26 cellular contexts compared by ENCODE assay signal in genomic region chrX:27964432-27964831, GRCh38. TPM values are rescaled to one million over a fixed set of nuclear protein-coding genes. Genes with fewer than 3 reads are reported as not detected.
DNase-seq lines count a peak whose midpoint lies in the region; ATAC-seq and TF ChIP-seq lines count a peak whose summit lies in the region.
"Had no signal": no experiment of that assay in that cellular context is flagged by ENCODE, and none has a peak within 500 bp of the region (broad histone marks: within the 10 kb centered on the region; RNA-seq: fewer than 3 reads in every experiment).

No MANE protein-coding gene starts in this region.

- no peak for TF ChIP-seq EP300 in esophagus muscularis mucosa (IDR thresholded peaks at IDR 0.05)

- no peaks in the 10 kb centered on the region for H3K4me1 ChIP-seq in GM23338 (ENCODE audit: insufficient read depth)
- H3K4me1 ChIP-seq in hepatocyte (ENCODE audit: insufficient read depth): no peaks in the 10 kb centered on the region
- H3K4me1 ChIP-seq in esophagus muscularis mucosa: peaks cover 0 to 8% (median 0%) of the 10 kb centered on the region in 4 donors
- H3K4me1 ChIP-seq: ascending aorta had no signal

- WGBS in hepatocyte (ENCODE audit: low lambda C conversion rate, missing lambda C conversion rate): 63% methylated on average over 1 of the region's 1 CpG
- WGBS in esophagus muscularis mucosa: 50% methylated on average over 1 of the region's 1 CpG

- no peak for TF ChIP-seq POLR2A in esophagus muscularis mucosa (IDR thresholded peaks at IDR 0.05; ENCODE audit: low read depth)

- H3K27me3 ChIP-seq in GM23338 (ENCODE audit: insufficient read depth): no peaks in the 10 kb centered on the region
- no peaks in the 10 kb centered on the region for H3K27me3 ChIP-seq in hepatocyte
- H3K27me3 ChIP-seq in esophagus muscularis mucosa: no peaks in the 10 kb centered on the region
- H3K27me3 ChIP-seq: ascending aorta had no signal

- H3K9me2 ChIP-seq in GM23338 (ENCODE audit: insufficient read depth) (no peaks in the 10 kb centered on the region), hepatocyte (replicated peaks; ENCODE audit: insufficient read depth) (no peaks in the 10 kb centered on the region)

- intact Hi-C loops in esophagus muscularis mucosa (cut with DNase I): no loop called here

- H3K4me2 ChIP-seq in GM23338 (no peak overlapping the region), hepatocyte (no peak overlapping the region)
- H3K4me2 ChIP-seq: PC-9 had no signal

- peaks cover 16% of the 10 kb centered on the region; the same call in 2 of the 3 replicates for H3K36me3 Mint-ChIP-seq in GM23338 (ENCODE audit: low read depth)
- peaks cover 7% of the 10 kb centered on the region for H3K36me3 Mint-ChIP-seq in progenitor cell of endocrine pancreas (ENCODE audit: insufficient read depth)
- H3K36me3 Mint-ChIP-seq: activated naive CD8-positive, alpha-beta T cell treated with anti-CD3 and anti-CD28 coated beads for 36 hours; naive B cell; stimulated activated memory B cell treated with anti-CD40 and anti-IgM and Interleukin-4, amounts not matched to agents 10 μg/mL and 1 μg/mL and 100 μg/mL, for 72 hours; T-cell had no signal

- peak; percentile 4 for DNase-seq in GM23338 (ENCODE audit: low spot score)
- peak; percentile 14 for DNase-seq in astrocyte of the spinal cord (ENCODE audit: low read depth, low spot score)
- DNase-seq in hepatocyte (ENCODE audit: low spot score): no peak
- no peak for DNase-seq in progenitor cell of endocrine pancreas (ENCODE audit: low spot score, unreplicated experiment)
- DNase-seq in nucleus accumbens (lab: John Stamatoyannopoulos, UW): no peak
- no peak for DNase-seq in esophagus muscularis mucosa (ENCODE audit: extremely low spot score)
- no peak for DNase-seq in epidermal melanocyte (ENCODE audit: insufficient read length, low spot score)
- DNase-seq: activated CD4-positive, alpha-beta memory T cell treated with anti-CD3 and anti-CD28 coated beads, Interleukin-2, amount 10 ng/mL, durations not matched to agents 7 days and 5 days; activated naive CD8-positive, alpha-beta T cell treated with anti-CD3 and anti-CD28 coated beads for 36 hours; cerebellar nuclear complex; mesendoderm; MM.1S; naive B cell; NCI-H1417; NCI-H2107; NCI-H510A treated with DMSO at 0.1 percent for 48 hours; PC-9; stimulated activated CD4-positive, alpha-beta T cell treated with anti-CD3 and anti-CD28 coated beads, Interleukin-4, amount 100 ng/mL, for 1 hour; T-cell had no signal

- H2AFZ ChIP-seq in GM23338 (no peak overlapping the region), hepatocyte (no peak overlapping the region)
- H2AFZ ChIP-seq: PC-9 had no signal

- no peak overlapping the region for H3K4me3 ChIP-seq in GM23338
- no peak overlapping the region for H3K4me3 ChIP-seq in astrocyte of the spinal cord (ENCODE audit: low read depth, low read length)
- H3K4me3 ChIP-seq in hepatocyte: no peak overlapping the region
- H3K4me3 ChIP-seq in esophagus muscularis mucosa: no peak overlapping the region
- H3K4me3 ChIP-seq: ascending aorta, PC-9 had no signal

- no peaks in the 10 kb centered on the region for H4K20me1 ChIP-seq in GM23338 (replicated peaks; ENCODE audit: insufficient read depth)
- no peaks in the 10 kb centered on the region for H4K20me1 ChIP-seq in hepatocyte (ENCODE audit: insufficient read depth, poor library complexity, severe bottlenecking)

- no peak for TF ChIP-seq CTCF in GM23338 (conservative IDR thresholded peaks at IDR 0.05; ENCODE audit: low read depth in 2 of 2)
- TF ChIP-seq CTCF in astrocyte of the spinal cord (IDR thresholded peaks at IDR 0.05; ENCODE audit: low read depth, low read length): no peak
- no peak for TF ChIP-seq CTCF in hepatocyte (IDR thresholded peaks at IDR 0.05; ENCODE audit: poor library complexity)
- TF ChIP-seq CTCF in progenitor cell of endocrine pancreas (IDR thresholded peaks at IDR 0.05; ENCODE audit: unreplicated experiment): no peak
- TF ChIP-seq CTCF in esophagus muscularis mucosa (IDR thresholded peaks at IDR 0.05): no peak

- ATAC-seq in GM23338: no peak
- ATAC-seq: activated CD4-positive, CD25-positive, alpha-beta regulatory T cell treated with anti-CD3 and anti-CD28 coated beads, Interleukin-2, amount 50 U/mL, for 24 hours; stimulated activated memory B cell treated with anti-CD40 and anti-IgM and Interleukin-4, amounts not matched to agents 10 μg/mL and 1 μg/mL and 100 μg/mL, for 72 hours; T-cell had no signal

- H3K27ac Mint-ChIP-seq in GM23338 (no peak overlapping the region), progenitor cell of endocrine pancreas (peak overlapping the region; percentile 39)
- H3K27ac Mint-ChIP-seq: activated CD4-positive, alpha-beta memory T cell treated with anti-CD3 and anti-CD28 coated beads, Interleukin-2, amount 10 ng/mL, durations not matched to agents 7 days and 5 days; activated naive CD8-positive, alpha-beta T cell treated with anti-CD3 and anti-CD28 coated beads for 36 hours; naive B cell; stimulated activated memory B cell treated with anti-CD40 and anti-IgM and Interleukin-4, amounts not matched to agents 10 μg/mL and 1 μg/mL and 100 μg/mL, for 72 hours; T-cell had no signal

- H3F3A ChIP-seq in GM23338 (replicated peaks; ENCODE audit: low read depth): no peaks in the 10 kb centered on the region

- H3K36me3 ChIP-seq in GM23338 (ENCODE audit: insufficient read depth) (no peaks in the 10 kb centered on the region; the same call in 1 of the 2 replicates), hepatocyte (replicated peaks; ENCODE audit: insufficient read depth, low read depth) (no peaks in the 10 kb centered on the region), esophagus muscularis mucosa (no peaks in the 10 kb centered on the region)
- H3K36me3 ChIP-seq: ascending aorta had no signal

- H3K27ac ChIP-seq in GM23338 (ENCODE audit: low read depth) (no peak overlapping the region), hepatocyte (peak overlapping the region; percentile 28), esophagus muscularis mucosa (replicated peaks in 1 of 4) (no peak overlapping the region)
- H3K27ac ChIP-seq: ascending aorta, C4-2B, PC-9 had no signal

- H3K9me3 ChIP-seq in hepatocyte (ENCODE audit: low read depth) (no peaks in the 10 kb centered on the region), esophagus muscularis mucosa (peaks cover 0 to 7% (median 0%) of the 10 kb centered on the region in 4 donors)
- H3K9me3 ChIP-seq: ascending aorta had no signal

- H3K27me3 Mint-ChIP-seq in GM23338 (ENCODE audit: insufficient read depth, low read depth, poor library complexity) (no peaks in the 10 kb centered on the region), progenitor cell of endocrine pancreas (no peaks in the 10 kb centered on the region)
- H3K27me3 Mint-ChIP-seq: activated CD4-positive, alpha-beta memory T cell treated with anti-CD3 and anti-CD28 coated beads, Interleukin-2, amount 10 ng/mL, durations not matched to agents 7 days and 5 days; activated naive CD8-positive, alpha-beta T cell treated with anti-CD3 and anti-CD28 coated beads for 36 hours; naive B cell; stimulated activated memory B cell treated with anti-CD40 and anti-IgM and Interleukin-4, amounts not matched to agents 10 μg/mL and 1 μg/mL and 100 μg/mL, for 72 hours; T-cell had no signal

- H3K9me3 Mint-ChIP-seq in GM23338 (peaks cover 40% of the 10 kb centered on the region; the same call in 2 of the 3 replicates), progenitor cell of endocrine pancreas (ENCODE audit: low read depth) (peaks cover 30% of the 10 kb centered on the region)

- no peak overlapping the region for H3K4me3 Mint-ChIP-seq in GM23338
- no peak overlapping the region for H3K4me3 Mint-ChIP-seq in progenitor cell of endocrine pancreas (ENCODE audit: low read depth)
- H3K4me3 Mint-ChIP-seq: activated CD4-positive, alpha-beta memory T cell treated with anti-CD3 and anti-CD28 coated beads, Interleukin-2, amount 10 ng/mL, durations not matched to agents 7 days and 5 days; activated naive CD8-positive, alpha-beta T cell treated with anti-CD3 and anti-CD28 coated beads for 36 hours; naive B cell; stimulated activated memory B cell treated with anti-CD40 and anti-IgM and Interleukin-4, amounts not matched to agents 10 μg/mL and 1 μg/mL and 100 μg/mL, for 72 hours; T-cell had no signal

- in situ Hi-C loops in astrocyte of the spinal cord (cut with HindIII; ENCODE audit: low sequenced_read_pairs): no loop called here

- H3K79me2 ChIP-seq in GM23338 (replicated peaks; ENCODE audit: insufficient read depth) (no peaks in the 10 kb centered on the region), hepatocyte (no peaks in the 10 kb centered on the region)

- H3K4me1 Mint-ChIP-seq in GM23338 (no peaks in the 10 kb centered on the region), progenitor cell of endocrine pancreas (ENCODE audit: low read depth) (peaks cover 10% of the 10 kb centered on the region)
- H3K4me1 Mint-ChIP-seq: activated CD4-positive, alpha-beta memory T cell treated with anti-CD3 and anti-CD28 coated beads, Interleukin-2, amount 10 ng/mL, durations not matched to agents 7 days and 5 days; activated naive CD8-positive, alpha-beta T cell treated with anti-CD3 and anti-CD28 coated beads for 36 hours; naive B cell; stimulated activated memory B cell treated with anti-CD40 and anti-IgM and Interleukin-4, amounts not matched to agents 10 μg/mL and 1 μg/mL and 100 μg/mL, for 72 hours; T-cell had no signal

TF ChIP-seq in GM23338, 12 proteins besides CTCF, POLR2A, EP300 and RAD21:
- no peak for TF ChIP-seq ZNF331 (CRISPR knock-in tag; IDR thresholded peaks at IDR 0.05; ENCODE audit: low read depth)

RNA-seq across cellular contexts. Expression of gene DCAF8L1, which starts 16.8 kb away (rescaled TPM):
- total RNA-seq in GM23338 (2014; rRNA removed; shearing (Covaris generic)): not detected in 2 replicates
- polyA plus RNA-seq in GM23338 (2016; fragmentation: Nextera tagmentation; extraction: Ambion mirVana) (not detected in 2 replicates), hepatocyte (not detected in 2 replicates)
- total RNA-seq in hepatocyte (not detected in 2 replicates), progenitor cell of endocrine pancreas (not detected in 2 replicates), esophagus muscularis mucosa (not detected)
- total RNA-seq: activated CD4-positive, alpha-beta memory T cell treated with anti-CD3 and anti-CD28 coated beads, Interleukin-2, amount 10 ng/mL, durations not matched to agents 7 days and 5 days; activated naive CD8-positive, alpha-beta T cell treated with anti-CD3 and anti-CD28 coated beads for 36 hours; ascending aorta; omental fat pad; T-cell; urinary bladder had no signal
- polyA plus RNA-seq: esophagus, urinary bladder had no signal

Comparison
In these comparisons a context has a peak if more than half of its experiments do, and no peak if none do; other contexts are left out.
1. DNase-seq: peak in GM23338 (single experiment) and astrocyte of the spinal cord (single experiment); none in hepatocyte (single experiment), progenitor cell of endocrine pancreas (single experiment), nucleus accumbens (0 of 56), esophagus muscularis mucosa (single experiment) and epidermal melanocyte (single experiment).